ENCODE assay signal across 23 cellular contexts in genomic region chr15:99615460-99615859, GRCh38. TPM values are rescaled to one million over a fixed set of nuclear protein-coding genes. Genes with fewer than 3 reads are reported as not detected.
DNase-seq lines count a peak whose midpoint lies in the region; ATAC-seq, FAIRE-seq and TF ChIP-seq lines count a peak whose summit lies in the region.
"Had no signal": no experiment of that assay in that cellular context is flagged by ENCODE, and none has a peak within 500 bp of the region (broad histone marks: within the 10 kb centered on the region; RNA-seq: fewer than 3 reads in every experiment).

No MANE protein-coding gene starts in this region.

- DNase-seq in HL-60 (ENCODE audit: low read depth in 1 of 2, low spot score in 1 of 2) (no peak), adipocyte (ENCODE audit: low read depth) (no peak), ecto neural progenitor cell (ENCODE audit: low spot score) (no peak), retina (no peak), H54 (ENCODE audit: insufficient read length, low spot score) (no peak)
- no peak for DNase-seq in natural killer cell treated with Interleukin-12 subunit alpha and Interleukin-12 subunit beta and Interleukin-15 and Interleukin-18, amount 100 ng/mL, for 72 hours (ENCODE audit: low spot score)
- DNase-seq: CD8-positive, alpha-beta T cell; DND-41; H9; HFFc6; NCI-H1105; NCI-H2029 treated with DMSO at 0.1 percent for 48 hours; NCI-H2171; NCI-H345; NCI-H524 treated with DMSO at 0.1 percent for 48 hours; NCI-H82; SIG-M5 had no signal

- TF ChIP-seq CTCF in HL-60 (IDR thresholded peaks at IDR 0.05; ENCODE audit: insufficient read depth, low read length): no peak

- H3K4me1 ChIP-seq in adipocyte (ENCODE audit: control insufficient read depth, insufficient read depth, low read length) (peaks cover 60% of the 10 kb centered on the region), subcutaneous abdominal adipose tissue (ENCODE audit: control insufficient read depth in 5 of 5, insufficient read depth in 5 of 5, low read length in 5 of 5) (peaks cover 5 to 49% (median 37%) of the 10 kb centered on the region in 5 donors)
- H3K4me1 ChIP-seq: BLaER1 had no signal

- no peaks in the 10 kb centered on the region for H3K27me3 ChIP-seq in HL-60 (ENCODE audit: insufficient read depth, poor library complexity, severe bottlenecking)
- H3K27me3 ChIP-seq in adipocyte (replicated peaks; ENCODE audit: control insufficient read depth, insufficient read depth, low read length): no peaks in the 10 kb centered on the region
- no peaks in the 10 kb centered on the region for H3K27me3 ChIP-seq in subcutaneous abdominal adipose tissue (ENCODE audit: control insufficient read depth in 5 of 5, insufficient read depth in 4 of 5, low read length in 5 of 5)
- H3K27me3 ChIP-seq: BLaER1 had no signal

- no peak for TF ChIP-seq POLR2A in H54 (IDR thresholded peaks at IDR 0.05; ENCODE audit: low read depth, low read length)

- H3K9ac ChIP-seq in adipocyte (ENCODE audit: low read length) (peak overlapping the region; percentile 71), subcutaneous abdominal adipose tissue (ENCODE audit: low read length in 5 of 5) (no peak overlapping the region)
- H3K9ac ChIP-seq: BLaER1 had no signal

- H3K4me3 Mint-ChIP-seq in natural killer cell treated with Interleukin-12 subunit alpha and Interleukin-12 subunit beta and Interleukin-15 and Interleukin-18, amount 100 ng/mL, for 72 hours: no peak overlapping the region
- H3K4me3 Mint-ChIP-seq: CD8-positive, alpha-beta T cell; H9; HFFc6 had no signal

- peaks cover 42 to 66% of the 10 kb centered on the region in 2 donors for H3K4me1 Mint-ChIP-seq in natural killer cell treated with Interleukin-12 subunit alpha and Interleukin-12 subunit beta and Interleukin-15 and Interleukin-18, amount 100 ng/mL, for 72 hours (ENCODE audit: low read depth in 2 of 2)

- no peaks in the 10 kb centered on the region for H3K9me3 Mint-ChIP-seq in natural killer cell treated with Interleukin-12 subunit alpha and Interleukin-12 subunit beta and Interleukin-15 and Interleukin-18, amount 100 ng/mL, for 72 hours
- H3K9me3 Mint-ChIP-seq: CD8-positive, alpha-beta T cell; H9; HFFc6 had no signal

- H3K27ac ChIP-seq in HL-60 (replicated peaks) (peak overlapping the region; percentile 74), subcutaneous abdominal adipose tissue (ENCODE audit: low read depth, low read length) (peak overlapping the region; percentile 95)
- H3K27ac ChIP-seq: BLaER1 had no signal

- H3K36me3 Mint-ChIP-seq in natural killer cell treated with Interleukin-12 subunit alpha and Interleukin-12 subunit beta and Interleukin-15 and Interleukin-18, amount 100 ng/mL, for 72 hours: no peaks in the 10 kb centered on the region

- H3K36me3 ChIP-seq in adipocyte (ENCODE audit: control insufficient read depth, insufficient read depth, low read length, severe bottlenecking) (no peaks in the 10 kb centered on the region), subcutaneous abdominal adipose tissue (ENCODE audit: control insufficient read depth in 5 of 5, insufficient read depth in 5 of 5, low read length in 5 of 5) (no peaks in the 10 kb centered on the region)

- no peaks in the 10 kb centered on the region for H3K27me3 Mint-ChIP-seq in natural killer cell treated with Interleukin-12 subunit alpha and Interleukin-12 subunit beta and Interleukin-15 and Interleukin-18, amount 100 ng/mL, for 72 hours

- FAIRE-seq in H54 (lab: Jason Lieb, UNC): no peak
- FAIRE-seq: HepG2, K562 had no signal

- no peak overlapping the region for H3K27ac Mint-ChIP-seq in natural killer cell treated with Interleukin-12 subunit alpha and Interleukin-12 subunit beta and Interleukin-15 and Interleukin-18, amount 100 ng/mL, for 72 hours

- H3K4me3 ChIP-seq in HL-60 (replicated peaks; ENCODE audit: insufficient read depth, low read length) (no peak overlapping the region), adipocyte (ENCODE audit: low read length) (no peak overlapping the region), subcutaneous abdominal adipose tissue (ENCODE audit: low read depth in 1 of 5, low read length in 5 of 5) (no peak overlapping the region)
- H3K4me3 ChIP-seq: BLaER1, GM12878, K562 had no signal

- peak; percentile 39 to 70 for ATAC-seq in natural killer cell treated with Interleukin-12 subunit alpha and Interleukin-12 subunit beta and Interleukin-15 and Interleukin-18, amount 100 ng/mL, for 72 hours
- ATAC-seq: CD8-positive, alpha-beta T cell; Panc1 had no signal

- H3K9me3 ChIP-seq in adipocyte (ENCODE audit: control insufficient read depth, low read length) (no peaks in the 10 kb centered on the region), subcutaneous abdominal adipose tissue (ENCODE audit: control insufficient read depth in 5 of 5, low read length in 5 of 5) (no peaks in the 10 kb centered on the region)

RNA-seq across cellular contexts. Expression of gene MEF2A, which starts 49.7 kb away (rescaled TPM):
- 10 to 100 TPM; 27.1 to 42.2 TPM for total RNA-seq in natural killer cell treated with Interleukin-12 subunit alpha and Interleukin-12 subunit beta and Interleukin-15 and Interleukin-18, amount 100 ng/mL, for 72 hours
